1 cellular context compared by ENCODE assay signal in the genomic region with DNA sequence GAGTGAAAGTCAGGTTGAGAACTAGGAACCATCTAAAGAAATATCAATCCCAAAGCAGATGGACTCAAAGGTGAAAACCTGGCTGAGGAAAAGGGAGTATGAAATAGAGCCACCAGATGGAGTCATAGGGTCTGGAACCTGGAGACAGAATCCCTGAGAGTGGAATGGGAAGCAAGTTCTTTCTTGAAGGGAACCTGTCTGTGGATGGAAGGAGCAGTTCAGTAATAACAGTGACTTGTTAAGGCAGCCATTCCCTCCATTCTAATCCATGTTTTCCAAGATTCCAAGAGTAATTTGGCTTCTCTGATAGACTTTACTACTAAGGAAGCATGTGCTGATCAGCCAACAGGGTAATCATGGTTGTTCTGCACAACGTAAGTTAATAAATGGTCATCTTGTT.
TF ChIP-seq lines count a peak whose summit lies in the region.

No MANE protein-coding gene starts in this region.

TF ChIP-seq in K562, 482 proteins besides CTCF, POLR2A, EP300 and RAD21 (continued from another document):
- no peak for TF ChIP-seq NONO (IDR thresholded peaks at IDR 0.05; ENCODE audit: low read depth in 2 of 2, low read length in 1 of 2)
